8 cellular contexts compared by ENCODE assay signal in the genomic region with DNA sequence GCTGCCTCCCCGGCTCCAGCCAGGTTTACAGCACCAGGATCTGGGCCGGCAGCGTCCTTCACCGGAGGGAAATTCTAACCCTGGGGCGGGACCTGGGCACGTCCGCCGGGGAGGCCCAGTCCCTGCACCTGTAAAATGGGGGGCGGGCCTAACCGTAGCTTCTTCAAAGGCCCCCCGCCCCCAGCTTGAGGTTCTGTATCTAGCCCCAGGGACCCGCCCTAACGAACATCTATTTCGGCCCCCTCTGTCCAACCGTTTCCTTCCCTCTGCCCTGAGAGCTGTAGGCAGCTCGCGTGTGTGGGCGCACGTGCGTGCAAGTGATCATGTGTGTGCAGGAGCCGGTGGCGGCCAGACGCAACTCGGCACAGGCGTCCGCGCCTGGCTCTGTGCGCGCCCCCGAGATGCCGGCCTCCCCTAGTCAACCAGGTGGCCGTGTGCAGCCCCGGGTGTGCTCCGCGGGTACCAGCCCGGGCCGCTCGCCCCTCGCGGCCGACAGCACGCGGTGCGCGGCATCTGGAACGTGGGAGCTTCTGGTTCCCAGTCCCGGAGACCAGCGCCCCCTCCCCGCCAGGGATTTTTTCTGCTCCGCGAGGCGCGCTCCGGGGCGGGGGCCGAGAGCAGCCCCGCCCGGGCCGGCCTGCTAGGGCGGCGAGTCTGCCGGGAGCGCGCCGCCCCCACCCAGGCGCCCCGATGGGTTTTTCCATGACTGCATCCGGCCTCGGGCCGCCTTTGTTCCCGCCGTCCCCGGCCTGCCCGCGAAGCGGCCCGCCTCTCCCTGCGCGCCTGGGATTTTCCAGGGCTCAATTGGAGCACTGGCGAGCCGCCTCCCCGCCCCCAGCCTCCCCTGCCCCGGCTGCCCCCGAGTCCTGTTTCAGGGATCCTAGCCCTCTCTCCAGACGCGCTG. TPM values are rescaled to one million over a fixed set of nuclear protein-coding genes. Genes with fewer than 3 reads are reported as not detected.
DNase-seq lines count a peak whose midpoint lies in the region; ATAC-seq, FAIRE-seq and TF ChIP-seq lines count a peak whose summit lies in the region.

No MANE protein-coding gene starts in this region.

- no peaks in the 10 kb centered on the region for H3K9me3 Mint-ChIP-seq in WTC11

- no peak for TF ChIP-seq CTCF in WTC11 (IDR thresholded peaks at IDR 0.05)
- TF ChIP-seq CTCF in keratinocyte (optimal IDR thresholded peaks at IDR 0.05 in 1 of 3, IDR thresholded peaks at IDR 0.05 in 1 of 3, conservative IDR thresholded peaks at IDR 0.05 in 1 of 3; ENCODE audit: extremely low read depth in 1 of 3, insufficient read depth in 2 of 3, low read length in 3 of 3): peak in 1 of 3 experiments; percentile 5

- POLR2A ChIA-PET in WTC11 (lab: Charles Lee): interaction anchor here (0.8 to 6.0 kb wide), 18 partner anchors 8 to 150 kb away, joined by 3 to 145 read pairs (median 6); partner anchors contain the start of genes NCL and PTMA

- DNase-seq in NCI-H1417 (lab: John Stamatoyannopoulos, UW): peak; percentile 72 to 94 (median 94)
- no peak for DNase-seq in NCI-H1417 treated with DMSO at 0.1 percent for 48 hours (lab: John Stamatoyannopoulos, UW)
- peak; percentile 85 for DNase-seq in NCI-H2029 treated with DMSO at 0.1 percent for 48 hours (lab: John Stamatoyannopoulos, UW)
- peak; percentile 91 for DNase-seq in WTC11 (ENCODE audit: low spot score)
- DNase-seq in caudate nucleus (lab: John Stamatoyannopoulos, UW): peak in 60 of 61 donors; percentile 33 to 99 (median 88)
- no peak for DNase-seq in keratinocyte (ENCODE audit: low read depth, low spot score)
- DNase-seq in stimulated activated CD4-positive, alpha-beta T cell treated with anti-CD3 and anti-CD28 coated beads, Interleukin-12 subunit alpha, Interleukin-12 subunit beta, amount 100 ng/mL, for 24 hours (ENCODE audit: low read depth in 2 of 2): peak; percentile 67 to 85

- H3K4me1 ChIP-seq in keratinocyte (ENCODE audit: control insufficient read depth, extremely low read depth, insufficient read depth, low read length): peaks cover 51% of the 10 kb centered on the region

- ATAC-seq in HG02759 (IDR thresholded peaks at IDR 0.05; ENCODE audit: unreplicated experiment): peak; percentile 70
- peak; percentile 33 for ATAC-seq in WTC11

- no peaks in the 10 kb centered on the region for H3K36me3 ChIP-seq in keratinocyte (ENCODE audit: control insufficient read depth in 2 of 2, extremely low read depth in 1 of 2, insufficient read depth in 2 of 2, low read length in 2 of 2)

- peak overlapping the region; percentile 69 for H3K4me2 ChIP-seq in keratinocyte (ENCODE audit: control insufficient read depth, extremely low read depth, insufficient read depth, low read depth, low read length)

- no peaks in the 10 kb centered on the region for H3K36me3 Mint-ChIP-seq in WTC11

- CTCF ChIA-PET in WTC11 (lab: Charles Lee): interaction anchor here (0.7 to 10.7 kb wide), 23 partner anchors 9 to 182 kb away, joined by 3 to 236 read pairs (median 6); partner anchors contain the start of genes NCL and PTMA

- no peaks in the 10 kb centered on the region for H3K9me3 ChIP-seq in keratinocyte (ENCODE audit: control insufficient read depth, low read depth, low read length)

- H3K27me3 Mint-ChIP-seq in WTC11 (ENCODE audit: low read depth): peaks cover 2% of the 10 kb centered on the region; the same call in 1 of the 2 replicates

- peak overlapping the region; percentile 77 for H2AFZ ChIP-seq in keratinocyte (ENCODE audit: control insufficient read depth, low read length)

- peaks cover 68% of the 10 kb centered on the region for H3K4me1 Mint-ChIP-seq in WTC11

- peak overlapping the region; percentile 100 for H3K27ac Mint-ChIP-seq in WTC11

- H4K20me1 ChIP-seq in keratinocyte (ENCODE audit: control insufficient read depth, extremely low read depth, insufficient read depth, low read length): no peaks in the 10 kb centered on the region

- H3K27ac ChIP-seq in caudate nucleus (ENCODE audit: low read depth, low read length): peak overlapping the region; percentile 100
- peak overlapping the region; percentile 90 for H3K27ac ChIP-seq in keratinocyte (ENCODE audit: control insufficient read depth, insufficient read depth, low read length)

- H3K4me3 Mint-ChIP-seq in WTC11: peak overlapping the region; percentile 77

- H3K79me2 ChIP-seq in keratinocyte (ENCODE audit: control insufficient read depth, insufficient read depth, low read length): no peaks in the 10 kb centered on the region

- peak overlapping the region; percentile 80 for H3K9ac ChIP-seq in keratinocyte (ENCODE audit: control insufficient read depth, extremely low read depth, insufficient read depth, low read length)

- no peak for FAIRE-seq in keratinocyte (lab: Jason Lieb, UNC)

- dilution Hi-C loops in keratinocyte (cut with MboI; ENCODE audit: extremely low pct_ligation_motif_present, low sequenced_read_pairs): no loop called here

- peaks cover 3% of the 10 kb centered on the region for H3K9me1 ChIP-seq in keratinocyte (ENCODE audit: control insufficient read depth, extremely low read depth, insufficient read depth, low read length)

- peak overlapping the region; percentile 11 to 38 (median 25) for H3K4me3 ChIP-seq in keratinocyte (ENCODE audit: control insufficient read depth in 2 of 3, extremely low read depth in 1 of 3, insufficient read depth in 2 of 3, low read depth in 1 of 3, low read length in 3 of 3)

- H3K27me3 ChIP-seq in keratinocyte (ENCODE audit: control insufficient read depth, extremely low read depth, insufficient read depth, low read length): no peaks in the 10 kb centered on the region

TF ChIP-seq in WTC11, 78 proteins besides CTCF, POLR2A, EP300 and RAD21 (continues in another document):
- TF ChIP-seq E2F1 (CRISPR knock-in tag; IDR thresholded peaks at IDR 0.05) (peak; percentile 66; the same call in 1 of the 2 replicates), ZMAT4 (CRISPR knock-in tag; IDR thresholded peaks at IDR 0.05) (no peak), ATF1 (CRISPR knock-in tag; IDR thresholded peaks at IDR 0.05) (no peak), TEAD1 (CRISPR knock-in tag; IDR thresholded peaks at IDR 0.05) (peak; percentile 67), MYBL2 (CRISPR knock-in tag; IDR thresholded peaks at IDR 0.05) (peak; percentile 83), NFE2L1 (CRISPR knock-in tag; IDR thresholded peaks at IDR 0.05) (0 out of 2 replicates have a peak, but pooled peaks have one; percentile 63), CREB1 (CRISPR knock-in tag; IDR thresholded peaks at IDR 0.05) (peak; percentile 76; the same call in 1 of the 2 replicates), EMX1 (CRISPR knock-in tag; IDR thresholded peaks at IDR 0.05) (no peak; the same call in 1 of the 2 replicates), ZNF317 (CRISPR knock-in tag; IDR thresholded peaks at IDR 0.05; ENCODE audit: borderline replicate concordance, low read depth) (no peak), OVOL2 (CRISPR knock-in tag; IDR thresholded peaks at IDR 0.05; ENCODE audit: borderline replicate concordance) (no peak), NR1H2 (CRISPR knock-in tag; IDR thresholded peaks at IDR 0.05) (no peak), JUN (CRISPR knock-in tag; IDR thresholded peaks at IDR 0.05) (0 out of 2 replicates have a peak, but pooled peaks have one; percentile 66), HMGXB4 (CRISPR knock-in tag; IDR thresholded peaks at IDR 0.05) (peak; percentile 74)
- TF ChIP-seq, protein P1, sequence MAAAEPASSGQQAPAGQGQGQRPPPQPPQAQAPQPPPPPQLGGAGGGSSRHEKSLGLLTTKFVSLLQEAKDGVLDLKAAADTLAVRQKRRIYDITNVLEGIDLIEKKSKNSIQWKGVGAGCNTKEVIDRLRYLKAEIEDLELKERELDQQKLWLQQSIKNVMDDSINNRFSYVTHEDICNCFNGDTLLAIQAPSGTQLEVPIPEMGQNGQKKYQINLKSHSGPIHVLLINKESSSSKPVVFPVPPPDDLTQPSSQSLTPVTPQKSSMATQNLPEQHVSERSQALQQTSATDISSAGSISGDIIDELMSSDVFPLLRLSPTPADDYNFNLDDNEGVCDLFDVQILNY (CRISPR knock-in tag; IDR thresholded peaks at IDR 0.05): peak; percentile 45; the same call in 1 of the 2 replicates

RNA-seq across cellular contexts. Expression of gene TEX44, which starts 21.2 kb away (rescaled TPM):
- not detected in 3 replicates for total RNA-seq in WTC11 (2021)
- not detected in 3 replicates for polyA plus RNA-seq in keratinocyte
- not detected for polyA plus RNA-seq in keratinocyte (2011; ENCODE audit: low read depth)
- polyA plus RNA-seq in keratinocyte (2011; cell fraction: cytosol; rRNA removed): not detected in 2 replicates
- polyA plus RNA-seq in keratinocyte (2011; cell fraction: nucleus; rRNA removed): not detected in 2 replicates
- polyA plus RNA-seq in keratinocyte (2012; ENCODE audit: low replicate concordance): not detected in 2 replicates
- not detected in 3 replicates for polyA minus RNA-seq in keratinocyte
- polyA minus RNA-seq in keratinocyte (2011; cell fraction: cytosol; rRNA and poly(A)+ RNA removed): not detected
- polyA minus RNA-seq in keratinocyte (2011; cell fraction: nucleus; rRNA and poly(A)+ RNA removed): not detected in 2 replicates

Comparison
In these comparisons a context has a peak if more than half of its experiments do, and no peak if none do; other contexts are left out.
1. DNase-seq: peak in NCI-H1417 (3 of 3), NCI-H2029 treated with DMSO at 0.1 percent for 48 hours (single experiment), WTC11 (single experiment), caudate nucleus (60 of 61) and stimulated activated CD4-positive, alpha-beta T cell treated with anti-CD3 and anti-CD28 coated beads, Interleukin-12 subunit alpha, Interleukin-12 subunit beta, amount 100 ng/mL, for 24 hours (2 of 2); none in NCI-H1417 treated with DMSO at 0.1 percent for 48 hours (single experiment) and keratinocyte (single experiment).